10 cellular contexts compared by ENCODE assay signal in the genomic region with DNA sequence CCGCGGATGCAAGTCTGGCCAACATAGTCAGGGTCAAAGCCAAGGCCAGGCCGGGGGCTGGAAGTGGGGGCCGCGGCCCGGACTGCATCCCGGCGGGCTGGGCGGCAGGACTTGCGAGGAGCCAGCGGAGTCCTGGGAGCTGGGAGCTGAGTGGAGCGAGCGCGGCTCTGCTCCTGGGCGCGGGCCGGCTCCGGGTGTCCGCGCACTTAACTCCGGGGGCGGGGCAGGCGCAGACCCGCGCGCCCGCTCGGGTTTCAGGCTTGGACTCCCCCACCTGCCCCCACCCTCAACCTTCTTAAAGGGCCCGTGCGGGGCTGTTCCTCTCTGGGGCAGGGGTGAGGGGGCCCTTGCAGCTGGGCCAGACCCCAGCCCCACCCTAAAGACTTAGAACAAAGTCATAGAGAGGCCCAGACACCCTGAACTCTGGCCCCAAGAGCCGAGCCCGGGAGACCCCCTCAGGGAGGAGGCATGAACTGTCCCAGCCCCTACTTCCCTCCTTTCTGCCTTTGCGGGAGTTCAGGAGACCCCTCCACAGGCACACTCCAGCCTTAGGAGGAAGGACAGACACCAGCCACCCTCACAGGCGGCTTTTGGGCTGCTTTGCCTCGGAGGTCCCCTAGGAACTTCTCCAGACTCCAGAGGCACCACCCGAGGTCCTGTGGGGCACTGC. TPM values are rescaled to one million over a fixed set of nuclear protein-coding genes. Genes with fewer than 3 reads are reported as not detected.
DNase-seq lines count a peak whose midpoint lies in the region.
"Had no signal": no experiment of that assay in that cellular context is flagged by ENCODE, and none has a peak within 500 bp of the region (broad histone marks: within the 10 kb centered on the region; RNA-seq: fewer than 3 reads in every experiment).

A gene with protein sequence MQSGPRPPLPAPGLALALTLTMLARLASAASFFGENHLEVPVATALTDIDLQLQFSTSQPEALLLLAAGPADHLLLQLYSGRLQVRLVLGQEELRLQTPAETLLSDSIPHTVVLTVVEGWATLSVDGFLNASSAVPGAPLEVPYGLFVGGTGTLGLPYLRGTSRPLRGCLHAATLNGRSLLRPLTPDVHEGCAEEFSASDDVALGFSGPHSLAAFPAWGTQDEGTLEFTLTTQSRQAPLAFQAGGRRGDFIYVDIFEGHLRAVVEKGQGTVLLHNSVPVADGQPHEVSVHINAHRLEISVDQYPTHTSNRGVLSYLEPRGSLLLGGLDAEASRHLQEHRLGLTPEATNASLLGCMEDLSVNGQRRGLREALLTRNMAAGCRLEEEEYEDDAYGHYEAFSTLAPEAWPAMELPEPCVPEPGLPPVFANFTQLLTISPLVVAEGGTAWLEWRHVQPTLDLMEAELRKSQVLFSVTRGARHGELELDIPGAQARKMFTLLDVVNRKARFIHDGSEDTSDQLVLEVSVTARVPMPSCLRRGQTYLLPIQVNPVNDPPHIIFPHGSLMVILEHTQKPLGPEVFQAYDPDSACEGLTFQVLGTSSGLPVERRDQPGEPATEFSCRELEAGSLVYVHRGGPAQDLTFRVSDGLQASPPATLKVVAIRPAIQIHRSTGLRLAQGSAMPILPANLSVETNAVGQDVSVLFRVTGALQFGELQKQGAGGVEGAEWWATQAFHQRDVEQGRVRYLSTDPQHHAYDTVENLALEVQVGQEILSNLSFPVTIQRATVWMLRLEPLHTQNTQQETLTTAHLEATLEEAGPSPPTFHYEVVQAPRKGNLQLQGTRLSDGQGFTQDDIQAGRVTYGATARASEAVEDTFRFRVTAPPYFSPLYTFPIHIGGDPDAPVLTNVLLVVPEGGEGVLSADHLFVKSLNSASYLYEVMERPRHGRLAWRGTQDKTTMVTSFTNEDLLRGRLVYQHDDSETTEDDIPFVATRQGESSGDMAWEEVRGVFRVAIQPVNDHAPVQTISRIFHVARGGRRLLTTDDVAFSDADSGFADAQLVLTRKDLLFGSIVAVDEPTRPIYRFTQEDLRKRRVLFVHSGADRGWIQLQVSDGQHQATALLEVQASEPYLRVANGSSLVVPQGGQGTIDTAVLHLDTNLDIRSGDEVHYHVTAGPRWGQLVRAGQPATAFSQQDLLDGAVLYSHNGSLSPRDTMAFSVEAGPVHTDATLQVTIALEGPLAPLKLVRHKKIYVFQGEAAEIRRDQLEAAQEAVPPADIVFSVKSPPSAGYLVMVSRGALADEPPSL (N-terminal part only) (minus strand): TSS at position 181 of the 670 bp plus-strand sequence. CDS start 93 bp downstream, at position 88.

- H3K4me3 ChIP-seq in ACC112 (ENCODE audit: low read depth, low read length) (peak within 1 kb of the TSS; percentile 89), HUES64 (ENCODE audit: low read length) (peak within 1 kb of the TSS; percentile 61), mucosa of stomach (ENCODE audit: low read length) (peak within 1 kb of the TSS; percentile 46)

- H3K9me3 ChIP-seq in HUES64 (ENCODE audit: insufficient read depth, low read depth, low read length), result no peaks in the 10 kb centered on the region
- H3K9me3 ChIP-seq in mucosa of stomach (ENCODE audit: control insufficient read depth, low read length), result no peaks in the 10 kb centered on the region

- H3K9ac ChIP-seq in HUES64 (ENCODE audit: low read depth, low read length) (peak within 1 kb of the TSS; percentile 60), mucosa of stomach (ENCODE audit: low read length) (peak within 1 kb of the TSS; percentile 76)

- peak; percentile 75 for DNase-seq in epidermal melanocyte (ENCODE audit: insufficient read length, low spot score)
- no peak for DNase-seq in DMS153 treated with DMSO at 0.1 percent for 48 hours (lab: John Stamatoyannopoulos, UW; ENCODE audit: unreplicated experiment)
- DNase-seq in OCI-M1 (lab: John Stamatoyannopoulos, UW), result no peak
- no peak for DNase-seq in activated gamma-delta T cell treated with Interleukin-2 at 50 U/mL for 16 hours
- no peak for DNase-seq in NCI-H446 treated with DMSO at 0.1 percent for 48 hours (lab: John Stamatoyannopoulos, UW)
- DNase-seq: NCI-H2081 treated with DMSO at 0.1 percent for 48 hours; stimulated activated naive B cell treated with anti-CD40 and anti-IgM and Interleukin-4, amounts not matched to agents 10 μg/mL and 1 μg/mL and 100 μg/mL, for 72 hours had no signal

- no peaks in the 10 kb centered on the region for H3K79me2 ChIP-seq in ACC112 (ENCODE audit: control insufficient read depth, insufficient read depth, low read length, unreplicated experiment)

- H3K36me3 ChIP-seq in ACC112 (ENCODE audit: insufficient read depth, low read length) (no peaks in the 10 kb centered on the region), HUES64 (ENCODE audit: insufficient read depth, low read length) (no peaks in the 10 kb centered on the region), mucosa of stomach (ENCODE audit: control insufficient read depth, insufficient read depth, low read length) (no peaks in the 10 kb centered on the region)

- H3K27ac ChIP-seq in ACC112 (ENCODE audit: low read depth, low read length) (no peak within 1 kb of the TSS; the same call in 1 of the 2 replicates), HUES64 (ENCODE audit: low read depth, low read length) (no peak within 1 kb of the TSS)

- H3K4me1 ChIP-seq in ACC112 (ENCODE audit: control insufficient read depth, insufficient read depth, low read length, unreplicated experiment) (peaks cover 8% of the 10 kb centered on the region), HUES64 (ENCODE audit: insufficient read depth, low read length) (peaks cover 6% of the 10 kb centered on the region), mucosa of stomach (ENCODE audit: control insufficient read depth, insufficient read depth, low read length) (peaks cover 47% of the 10 kb centered on the region)

- H3K27me3 ChIP-seq in ACC112 (ENCODE audit: insufficient read depth, low read length) (no peaks in the 10 kb centered on the region), HUES64 (ENCODE audit: insufficient read depth, low read length) (peaks cover 11% of the 10 kb centered on the region), mucosa of stomach (ENCODE audit: control insufficient read depth, insufficient read depth, low read length) (peaks cover 9% of the 10 kb centered on the region)

- WGBS in HUES64, result 8% methylated on average over 36 of the region's 36 CpGs

- peak within 1 kb of the TSS; percentile 10 for H2AFZ ChIP-seq in ACC112 (ENCODE audit: low read length, unreplicated experiment)

RNA-seq across cellular contexts. Expression of the gene that starts here (rescaled TPM):
- polyA plus RNA-seq in HUES64 (2013, experiment 1 of 2), result 1.2 TPM
- polyA plus RNA-seq in HUES64 (2013, experiment 2 of 2), result 2.0 TPM
